In the genomic region with DNA sequence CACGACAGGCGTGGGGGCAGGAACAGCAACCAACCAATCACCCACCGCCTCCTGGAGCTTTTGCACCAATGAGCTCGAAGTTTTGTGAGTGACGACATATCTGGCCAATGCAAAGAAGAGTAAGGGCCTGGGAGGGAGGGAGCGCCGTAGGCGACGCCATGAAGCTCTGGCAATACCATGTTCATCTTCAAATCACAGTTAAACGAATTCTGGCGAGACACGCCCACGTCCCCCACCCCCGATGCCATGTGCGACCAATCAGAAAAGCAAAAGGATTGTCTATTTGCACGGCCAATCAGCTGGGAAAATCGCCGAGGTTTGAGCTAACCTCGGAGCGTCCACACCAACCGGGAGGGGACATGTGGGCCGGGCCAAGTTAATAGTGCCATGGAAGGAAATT, we compare ENCODE assay signal across 8 cellular contexts. TPM values are rescaled to one million over a fixed set of nuclear protein-coding genes. Genes with fewer than 3 reads are reported as not detected.
DNase-seq lines count a peak whose midpoint lies in the region; ATAC-seq and TF ChIP-seq lines count a peak whose summit lies in the region.
"Not testable (repeated sequence)": the region's sequence is repeated elsewhere in the genome, so short reads cannot be mapped to it uniquely, and the experiment has no call there.

A gene (minus strand): TSS at position 12 of the 400 bp plus-strand sequence. CDS start 3,369 bp downstream, outside the sequence.

- not testable (repeated sequence) for H3K4me1 ChIP-seq in IMR-90 (ENCODE audit: control insufficient read depth, insufficient read depth, low read length); body of pancreas; tibial nerve

- H2BK20ac ChIP-seq in IMR-90 (ENCODE audit: low read depth, low read length): not testable (repeated sequence)

- in situ Hi-C loops in IMR-90 (cut with MboI; ENCODE audit: low sequenced_read_pairs): not testable (repeated sequence)

- not testable (repeated sequence) for TF ChIP-seq POLR2A in IMR-90 (IDR thresholded peaks at IDR 0.05; ENCODE audit: low read depth, low read length); body of pancreas (IDR thresholded peaks at IDR 0.05); tibial nerve (IDR thresholded peaks at IDR 0.05)

- POLR2A ChIA-PET in IMR-90 (lab: Charles Lee; ENCODE audit: unreplicated experiment): not testable (repeated sequence)

- not testable (repeated sequence) for H3K9ac ChIP-seq in IMR-90 (ENCODE audit: low read depth, low read length)

- TF ChIP-seq CTCF in IMR-90 (conservative IDR thresholded peaks at IDR 0.05; ENCODE audit: low read depth, low read length); body of pancreas (IDR thresholded peaks at IDR 0.05); tibial nerve (IDR thresholded peaks at IDR 0.05): not testable (repeated sequence)

- H2BK5ac ChIP-seq in IMR-90 (ENCODE audit: low read depth, low read length, poor library complexity, severe bottlenecking): not testable (repeated sequence)

- not testable (repeated sequence) for H4K20me1 ChIP-seq in IMR-90 (ENCODE audit: insufficient read depth, low read length)

- intact Hi-C loops in IMR-90 (cut with micrococcal nuclease); body of pancreas (cut with DNase I): not testable (repeated sequence)

- H2BK15ac ChIP-seq in IMR-90 (ENCODE audit: low read depth, low read length): not testable (repeated sequence)

- ATAC-seq in GM18861 (IDR thresholded peaks at IDR 0.05; ENCODE audit: unreplicated experiment) (peak; percentile 90), HG02571 (IDR thresholded peaks at IDR 0.05; ENCODE audit: unreplicated experiment) (peak; percentile 88), IMR-90 (ENCODE audit: low read depth) (peak; percentile 98), body of pancreas (peak; percentile 99), left lobe of liver (peak; percentile 96)

- not testable (repeated sequence) for H3K4me2 ChIP-seq in IMR-90 (ENCODE audit: low read depth, low read length)

- H3K56ac ChIP-seq in IMR-90 (ENCODE audit: extremely low read depth, insufficient read depth, low read length): not testable (repeated sequence)

- not testable (repeated sequence) for H2AK5ac ChIP-seq in IMR-90 (ENCODE audit: low read depth, low read length)

- not testable (repeated sequence) for H2AK9ac ChIP-seq in IMR-90 (replicated peaks; ENCODE audit: low read depth, low read length, poor library complexity)

- not testable (repeated sequence) for H3K79me1 ChIP-seq in IMR-90 (ENCODE audit: low read depth in 1 of 2, low read length in 2 of 2)

- H3K27ac ChIP-seq in IMR-90 (ENCODE audit: insufficient read depth, low read length); body of pancreas; tibial nerve: not testable (repeated sequence)

- dilution Hi-C loops in IMR-90 (cut with HindIII; ENCODE audit: low sequenced_read_pairs, unreplicated experiment): not testable (repeated sequence)

- BruUV-seq in IMR-90 (replicated peaks; lab: Mats Ljungman, UMichigan): not testable (repeated sequence)

- H3K14ac ChIP-seq in IMR-90 (replicated peaks; ENCODE audit: low read depth, low read length): not testable (repeated sequence)

- not testable (repeated sequence) for TF ChIP-seq EP300 in tibial nerve (IDR thresholded peaks at IDR 0.05)

- not testable (repeated sequence) for TF ChIP-seq RAD21 in IMR-90 (IDR thresholded peaks at IDR 0.05; ENCODE audit: low read length)

- H2BK120ac ChIP-seq in IMR-90 (ENCODE audit: low read depth, low read length): not testable (repeated sequence)

- CTCF ChIA-PET in IMR-90 (lab: Yijun Ruan, JAX): not testable (repeated sequence)

- H3K9me1 ChIP-seq in IMR-90 (ENCODE audit: insufficient read depth, low read length): not testable (repeated sequence)

- H3K18ac ChIP-seq in IMR-90 (ENCODE audit: low read depth, low read length): not testable (repeated sequence)

- not testable (repeated sequence) for H4K8ac ChIP-seq in IMR-90 (ENCODE audit: low read depth in 2 of 2, low read length in 2 of 2)

- H2AFZ ChIP-seq in IMR-90 (replicated peaks; ENCODE audit: low read length, poor library complexity): not testable (repeated sequence)

- H4K5ac ChIP-seq in IMR-90 (ENCODE audit: low read depth, low read length): not testable (repeated sequence)

- H3K23ac ChIP-seq in IMR-90 (ENCODE audit: low read depth, low read length): not testable (repeated sequence)

- H3K27me3 ChIP-seq in IMR-90 (ENCODE audit: control insufficient read depth, insufficient read depth, low read length); body of pancreas; tibial nerve: not testable (repeated sequence)

- DNase-seq in IMR-90: not testable (repeated sequence)
- peak; percentile 74 to 82 for DNase-seq in activated CD4-positive, alpha-beta T cell treated with anti-CD3 and anti-CD28 coated beads, Interleukin-2, amount 50 U/mL, for 48 hours
- DNase-seq in body of pancreas (peak; percentile 88 to 96 (median 96)), left lobe of liver (ENCODE audit: low spot score) (peak; percentile 98), tibial nerve (ENCODE audit: low spot score in 2 of 2) (peak; percentile 83 to 95)
- peak; percentile 64 to 95 (median 71) for DNase-seq in stimulated activated CD4-positive, alpha-beta T cell treated with anti-CD3 and anti-CD28 coated beads, Interleukin-12 subunit alpha, Interleukin-12 subunit beta, amount 100 ng/mL, for 48 hours (ENCODE audit: low read depth in 2 of 3, low spot score in 1 of 3)

- not testable (repeated sequence) for H3K36me3 ChIP-seq in IMR-90 (ENCODE audit: control insufficient read depth, insufficient read depth, low read length); body of pancreas (replicated peaks in 1 of 2; ENCODE audit: insufficient read depth in 1 of 2, low read depth in 2 of 2); tibial nerve

- not testable (repeated sequence) for H3K4ac ChIP-seq in IMR-90 (ENCODE audit: low read depth, low read length)

- H3K4me3 ChIP-seq in IMR-90 (ENCODE audit: insufficient read depth, low read depth, low read length); body of pancreas: not testable (repeated sequence)
- H3K4me3 ChIP-seq in tibial nerve: peak within 1 kb of the TSS in 2 of 4 donors; percentile 15 to 27

- WGBS in IMR-90 (ENCODE audit: extremely low coverage in 2 of 2, insufficient read length in 1 of 2), 2 experiments: no CpG with 5 or more reads among the region's 22 CpGs
- no CpG with 5 or more reads among the region's 22 CpGs for WGBS in body of pancreas, 2 donors
- no CpG with 5 or more reads among the region's 22 CpGs for WGBS in tibial nerve, 2 donors

- not testable (repeated sequence) for H3K9me3 ChIP-seq in IMR-90 (ENCODE audit: control insufficient read depth, insufficient read depth, low read length); body of pancreas; tibial nerve

- not testable (repeated sequence) for H4K91ac ChIP-seq in IMR-90 (ENCODE audit: insufficient read depth, low read depth, low read length)

RNA-seq across cellular contexts. Expression of the gene that starts here (rescaled TPM):
- 4.8 and 5.0 TPM in 2 replicates for total RNA-seq in IMR-90 (2012; rRNA removed)
- polyA plus RNA-seq in IMR-90 (2012; rRNA removed): 4.6 and 6.5 TPM in 2 replicates
- 3.0 and 4.3 TPM in 2 replicates for polyA plus RNA-seq in IMR-90 (2012; cell fraction: cytosol; rRNA removed)
- polyA plus RNA-seq in IMR-90 (2012; cell fraction: nucleus; rRNA removed; ENCODE audit: low replicate concordance): 5.6 and 15.7 TPM in 2 replicates
- total RNA-seq in body of pancreas: 10 to 100 TPM in 1 of 2 donors, 1 to 10 TPM in 1; 5.7 to 16.2 TPM
- total RNA-seq in left lobe of liver: 15.5 TPM
- total RNA-seq in tibial nerve: 10 to 100 TPM in 3 of 4 donors, 1 to 10 TPM in 1; 2.1 to 27.8 (median 11.8) TPM
